15 cellular contexts compared by ENCODE assay signal in the genomic region with DNA sequence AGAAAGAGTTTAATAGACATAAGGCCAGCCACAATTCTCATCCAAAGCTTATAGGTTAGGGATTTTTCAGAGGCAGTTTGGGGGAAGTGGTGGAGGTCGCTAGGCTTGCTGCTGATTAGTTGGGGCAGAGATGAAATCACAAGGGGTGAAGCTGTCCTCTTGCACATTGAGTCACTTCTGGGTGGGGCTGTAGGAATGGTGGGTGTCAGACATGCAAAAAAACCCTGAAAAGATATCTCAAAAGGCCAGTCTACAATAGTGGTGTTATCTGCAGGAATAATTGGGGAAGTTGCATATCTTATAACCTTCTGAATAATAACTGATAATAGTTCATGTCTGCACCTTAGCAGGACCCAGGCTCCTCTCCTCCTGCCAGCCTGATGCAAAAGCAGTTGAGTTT. TPM values are rescaled to one million over a fixed set of nuclear protein-coding genes. Genes with fewer than 3 reads are reported as not detected.
DNase-seq lines count a peak whose midpoint lies in the region; TF ChIP-seq lines count a peak whose summit lies in the region.
"Had no signal": no experiment of that assay in that cellular context is flagged by ENCODE, and none has a peak within 500 bp of the region (broad histone marks: within the 10 kb centered on the region; RNA-seq: fewer than 3 reads in every experiment).

No MANE protein-coding gene starts in this region.

- H3K9ac ChIP-seq in H9 (ENCODE audit: extremely low read depth, insufficient read length, low read length) (no peak overlapping the region), iPS-20b (ENCODE audit: low read depth, low read length) (peak overlapping the region; percentile 83; the same call in 1 of the 2 replicates)

- H3K23me2 ChIP-seq in H9 (ENCODE audit: insufficient read length, low read depth, low read length, poor library complexity, severe bottlenecking): no peaks in the 10 kb centered on the region

- no peak overlapping the region for H3K27ac ChIP-seq in CD4-positive, alpha-beta memory T cell (ENCODE audit: low read depth, low read length)
- H3K27ac ChIP-seq in H9 (ENCODE audit: insufficient read length, low read depth, low read length) (no peak overlapping the region), iPS-20b (ENCODE audit: low read length) (peak overlapping the region; percentile 90), transverse colon (no peak overlapping the region)
- H3K27ac ChIP-seq: HL-60, RWPE1 had no signal

- H2BK5ac ChIP-seq in H9 (ENCODE audit: insufficient read length, low read length): no peak overlapping the region

- TF ChIP-seq CTCF in H9 (conservative IDR thresholded peaks at IDR 0.05) (no peak), BE2C (IDR thresholded peaks at IDR 0.05; ENCODE audit: low read depth, low read length) (no peak), transverse colon (IDR thresholded peaks at IDR 0.05) (no peak)

- TF ChIP-seq EP300 in transverse colon (IDR thresholded peaks at IDR 0.05; ENCODE audit: low read depth): no peak

- H3T11ph ChIP-seq in H9 (ENCODE audit: low read length): no peak overlapping the region

- no peak overlapping the region for H4K8ac ChIP-seq in H9 (replicated peaks; ENCODE audit: insufficient read length, low read depth, low read length)

- H2BK20ac ChIP-seq in H9 (ENCODE audit: low read depth, low read length, poor library complexity, severe bottlenecking): no peak overlapping the region

- no peak for DNase-seq in CD4-positive, alpha-beta memory T cell
- DNase-seq in H9: no peak
- DNase-seq in activated T-helper 1 cell treated with anti-CD3 and anti-CD28 coated beads, Interleukin-12 subunit alpha, Interleukin-12 subunit beta, Interleukin-2, Interleukin-4 antibody, amounts not matched to agents 30 ng/mL and 10 ng/mL and 1 ng/mL, durations not matched to agents 14 hours and 24 hours and 36 hours (ENCODE audit: low spot score): no peak
- DNase-seq in SIG-M5 (lab: John Stamatoyannopoulos, UW): no peak
- DNase-seq in COLO668 (lab: John Stamatoyannopoulos, UW; ENCODE audit: unreplicated experiment): no peak
- DNase-seq in BE2C: no peak
- DNase-seq in transverse colon: no peak
- DNase-seq: activated CD4-positive, CD25-positive, alpha-beta regulatory T cell; kidney glomerular epithelial cell; MV-4-11; retina had no signal

- H4K20me1 ChIP-seq in H9 (ENCODE audit: control insufficient read depth, insufficient read depth, insufficient read length): no peaks in the 10 kb centered on the region

- peaks cover 0 to 3% (median 0%) of the 10 kb centered on the region in 8 donors for H3K9me3 Mint-ChIP-seq in CD4-positive, alpha-beta memory T cell
- H3K9me3 Mint-ChIP-seq in H9: no peaks in the 10 kb centered on the region
- peaks cover 21% of the 10 kb centered on the region for H3K9me3 Mint-ChIP-seq in activated T-helper 1 cell treated with anti-CD3 and anti-CD28 coated beads, Interleukin-12 subunit alpha, Interleukin-12 subunit beta, Interleukin-2, Interleukin-4 antibody, amounts not matched to agents 30 ng/mL and 10 ng/mL and 1 ng/mL, durations not matched to agents 14 hours and 24 hours and 36 hours

- H3K79me1 ChIP-seq in H9 (ENCODE audit: insufficient read depth, low read depth, low read length, poor library complexity, severe bottlenecking): no peaks in the 10 kb centered on the region

- no peak overlapping the region for H2AK5ac ChIP-seq in H9 (ENCODE audit: insufficient read length, low read length)

- peak overlapping the region; percentile 2 for H3K18ac ChIP-seq in H9 (ENCODE audit: insufficient read length, low read depth, low read length)

- POLR2A ChIA-PET in CD4-positive, alpha-beta memory T cell (lab: Charles Lee; ENCODE audit: partially characterized antibody): no interaction called here

- no peaks in the 10 kb centered on the region for H3K27me3 Mint-ChIP-seq in CD4-positive, alpha-beta memory T cell
- peaks cover 1% of the 10 kb centered on the region; the same call in 1 of the 2 replicates for H3K27me3 Mint-ChIP-seq in H9 (ENCODE audit: low read depth)
- no peaks in the 10 kb centered on the region for H3K27me3 Mint-ChIP-seq in activated T-helper 1 cell treated with anti-CD3 and anti-CD28 coated beads, Interleukin-12 subunit alpha, Interleukin-12 subunit beta, Interleukin-2, Interleukin-4 antibody, amounts not matched to agents 30 ng/mL and 10 ng/mL and 1 ng/mL, durations not matched to agents 14 hours and 24 hours and 36 hours (ENCODE audit: insufficient read depth)

- no peak overlapping the region for H4K5ac ChIP-seq in H9 (ENCODE audit: insufficient read length, low read depth, low read length)

- no peak for TF ChIP-seq POLR2A in transverse colon (IDR thresholded peaks at IDR 0.05)

- in situ Hi-C loops in transverse colon (cut with MboI; ENCODE audit: low pct_ligation_motif_present in 1 of 4, low pct_unique_long_range_greater_than_20kb in 1 of 4, low sequenced_read_pairs in 3 of 4): no loop called here

- no peak overlapping the region for H2AFZ ChIP-seq in H9 (ENCODE audit: low read length)

- peak overlapping the region in 1 of 7 donors; percentile 8 for H3K27ac Mint-ChIP-seq in CD4-positive, alpha-beta memory T cell
- H3K27ac Mint-ChIP-seq in H9: peak overlapping the region; percentile 66 to 98 (median 89)
- no peak overlapping the region for H3K27ac Mint-ChIP-seq in activated T-helper 1 cell treated with anti-CD3 and anti-CD28 coated beads, Interleukin-12 subunit alpha, Interleukin-12 subunit beta, Interleukin-2, Interleukin-4 antibody, amounts not matched to agents 30 ng/mL and 10 ng/mL and 1 ng/mL, durations not matched to agents 14 hours and 24 hours and 36 hours

- no peaks in the 10 kb centered on the region for H3K36me3 ChIP-seq in CD4-positive, alpha-beta memory T cell (ENCODE audit: insufficient read depth, low read length)
- no peaks in the 10 kb centered on the region for H3K36me3 ChIP-seq in iPS-20b (ENCODE audit: insufficient read depth, low read depth, low read length)
- H3K36me3 ChIP-seq in BE2C: no peaks in the 10 kb centered on the region
- H3K36me3 ChIP-seq in transverse colon: no peaks in the 10 kb centered on the region

- H3K4ac ChIP-seq in H9 (ENCODE audit: low read depth, low read length): no peak overlapping the region

- no peak overlapping the region for H2BK12ac ChIP-seq in H9 (ENCODE audit: insufficient read length, low read depth, low read length)

- H3K56ac ChIP-seq in H9 (ENCODE audit: insufficient read length, low read depth, low read length): no peak overlapping the region

- H3K23ac ChIP-seq in H9 (ENCODE audit: insufficient read length, low read depth, low read length): no peak overlapping the region

- no peak overlapping the region for H3K14ac ChIP-seq in H9 (ENCODE audit: insufficient read depth, low read length)

- no peak overlapping the region for H2BK120ac ChIP-seq in H9 (ENCODE audit: low read depth, low read length, poor library complexity, severe bottlenecking)

- H3K79me2 ChIP-seq in H9 (ENCODE audit: insufficient read depth, low read length): no peaks in the 10 kb centered on the region

- peaks cover 34 to 62% (median 50%) of the 10 kb centered on the region in 4 donors for H3K4me1 Mint-ChIP-seq in CD4-positive, alpha-beta memory T cell
- H3K4me1 Mint-ChIP-seq in H9: peaks cover 58 to 61% of the 10 kb centered on the region in 2 experiments
- peaks cover 64% of the 10 kb centered on the region for H3K4me1 Mint-ChIP-seq in activated T-helper 1 cell treated with anti-CD3 and anti-CD28 coated beads, Interleukin-12 subunit alpha, Interleukin-12 subunit beta, Interleukin-2, Interleukin-4 antibody, amounts not matched to agents 30 ng/mL and 10 ng/mL and 1 ng/mL, durations not matched to agents 14 hours and 24 hours and 36 hours (ENCODE audit: low read depth)

- H2BK15ac ChIP-seq in H9 (ENCODE audit: low read depth, low read length): no peak overlapping the region

- WGBS in H9 (ENCODE audit: extremely low coverage, insufficient read length, low lambda C conversion rate): no CpG with 5 or more reads among the region's 1 CpG
- WGBS in transverse colon (ENCODE audit: low coverage in 1 of 2), 2 donors: 60 to 67% methylated on average over 1 of the region's 1 CpG

- no peaks in the 10 kb centered on the region for H3K9me3 ChIP-seq in CD4-positive, alpha-beta memory T cell (ENCODE audit: control insufficient read depth in 1 of 2, low read length in 2 of 2)
- H3K9me3 ChIP-seq in H9 (ENCODE audit: control insufficient read depth, low read depth, low read length) (no peaks in the 10 kb centered on the region), iPS-20b (ENCODE audit: insufficient read depth, low read depth, low read length) (no peaks in the 10 kb centered on the region), BE2C (no peaks in the 10 kb centered on the region), transverse colon (no peaks in the 10 kb centered on the region)

- H3K4me3 Mint-ChIP-seq in CD4-positive, alpha-beta memory T cell: peak overlapping the region in 6 of 8 donors; percentile 27 to 92 (median 66)
- peak overlapping the region in 1 of 2 experiments; percentile 24; a peak in 3 of 5 replicates for H3K4me3 Mint-ChIP-seq in H9
- H3K4me3 Mint-ChIP-seq in activated T-helper 1 cell treated with anti-CD3 and anti-CD28 coated beads, Interleukin-12 subunit alpha, Interleukin-12 subunit beta, Interleukin-2, Interleukin-4 antibody, amounts not matched to agents 30 ng/mL and 10 ng/mL and 1 ng/mL, durations not matched to agents 14 hours and 24 hours and 36 hours: peak overlapping the region; percentile 97

- intact Hi-C loops in CD4-positive, alpha-beta memory T cell (cut with micrococcal nuclease): loop anchor here (5.0 kb wide), 1 partner anchor 275 kb away; the partner anchor contains the start of gene BUB3
- intact Hi-C loops in activated T-helper 1 cell treated with anti-CD3 and anti-CD28 coated beads, Interleukin-12 subunit alpha, Interleukin-12 subunit beta, Interleukin-2, Interleukin-4 antibody, amounts not matched to agents 30 ng/mL and 10 ng/mL and 1 ng/mL, durations not matched to agents 14 hours and 24 hours and 36 hours (cut with micrococcal nuclease): no loop called here
- intact Hi-C loops in transverse colon (cut with DNase I; ENCODE audit: low total_unique reads): no loop called here

- H3K4me3 ChIP-seq in CD4-positive, alpha-beta memory T cell (ENCODE audit: low read length in 2 of 2): no peak overlapping the region
- H3K4me3 ChIP-seq in iPS-20b (ENCODE audit: low read length): peak overlapping the region; percentile 44; the same call in 1 of the 2 replicates
- no peak overlapping the region for H3K4me3 ChIP-seq in BE2C (ENCODE audit: low read depth, low read length)
- H3K4me3 ChIP-seq in transverse colon: no peak overlapping the region

- CTCF ChIA-PET in CD4-positive, alpha-beta memory T cell (lab: Charles Lee; ENCODE audit: partially characterized antibody): no interaction called here

- peaks cover 41% of the 10 kb centered on the region for H3K4me1 ChIP-seq in CD4-positive, alpha-beta memory T cell (ENCODE audit: insufficient read depth, low read length)
- no peaks in the 10 kb centered on the region; the same call in 1 of the 2 replicates for H3K4me1 ChIP-seq in H9 (ENCODE audit: insufficient read depth, low read length)
- H3K4me1 ChIP-seq in iPS-20b (ENCODE audit: insufficient read depth, low read length): peaks cover 49% of the 10 kb centered on the region; the same call in 1 of the 2 replicates
- H3K4me1 ChIP-seq in BE2C: no peaks in the 10 kb centered on the region; the same call in 1 of the 2 replicates
- H3K4me1 ChIP-seq in transverse colon: peaks cover 4 to 18% (median 11%) of the 10 kb centered on the region in 4 donors

- H3K4me2 ChIP-seq in H9 (ENCODE audit: insufficient read depth, insufficient read length, low read length): no peak overlapping the region

- no peaks in the 10 kb centered on the region for H3K27me3 ChIP-seq in CD4-positive, alpha-beta memory T cell (ENCODE audit: insufficient read depth, low read length)
- H3K27me3 ChIP-seq in H9 (ENCODE audit: insufficient read depth, low read length) (no peaks in the 10 kb centered on the region), iPS-20b (ENCODE audit: insufficient read depth, low read length) (peaks cover 22% of the 10 kb centered on the region; the same call in 1 of the 2 replicates), BE2C (no peaks in the 10 kb centered on the region), transverse colon (no peaks in the 10 kb centered on the region)

- peaks cover 5 to 12% of the 10 kb centered on the region in 2 donors for H3K36me3 Mint-ChIP-seq in CD4-positive, alpha-beta memory T cell
- no peaks in the 10 kb centered on the region; a peak in 2 of 7 replicates for H3K36me3 Mint-ChIP-seq in H9 (ENCODE audit: insufficient read depth in 1 of 3, low read depth in 3 of 3)
- H3K36me3 Mint-ChIP-seq in activated T-helper 1 cell treated with anti-CD3 and anti-CD28 coated beads, Interleukin-12 subunit alpha, Interleukin-12 subunit beta, Interleukin-2, Interleukin-4 antibody, amounts not matched to agents 30 ng/mL and 10 ng/mL and 1 ng/mL, durations not matched to agents 14 hours and 24 hours and 36 hours (ENCODE audit: low read depth): peaks cover 27% of the 10 kb centered on the region

- H4K91ac ChIP-seq in H9 (ENCODE audit: insufficient read length, low read depth, low read length): no peak overlapping the region

RNA-seq across cellular contexts. Expression of gene FAM24B, which starts 2.1 kb away (rescaled TPM):
- 10 to 100 TPM; 10.8 to 12.8 TPM for total RNA-seq in CD4-positive, alpha-beta memory T cell
- polyA plus RNA-seq in CD4-positive, alpha-beta memory T cell: 10 to 100 TPM in 1 of 2 donors, 1 to 10 TPM in 1; 7.2 to 14.5 TPM
- total RNA-seq in H9 (2021): not detected in 2 replicates
- 13.1 and 18.4 TPM in 2 replicates for total RNA-seq in activated T-helper 1 cell treated with anti-CD3 and anti-CD28 coated beads, Interleukin-12 subunit alpha, Interleukin-12 subunit beta, Interleukin-2, Interleukin-4 antibody, amounts not matched to agents 30 ng/mL and 10 ng/mL and 1 ng/mL, durations not matched to agents 14 hours and 24 hours and 36 hours
- polyA plus RNA-seq in BE2C (2012; ENCODE audit: insufficient read depth, insufficient read length, low read depth): 15.3 TPM
- 1 to 10 TPM in 3 of 4 donors, not detected in 1; 3.7 to 7.1 (median 4.9) TPM for total RNA-seq in transverse colon

RNA-seq across cellular contexts. Expression of gene CUZD1, which starts 31.6 kb away (rescaled TPM):
- total RNA-seq in CD4-positive, alpha-beta memory T cell: 1 to 10 TPM; 3.8 to 4.1 TPM
- polyA plus RNA-seq in CD4-positive, alpha-beta memory T cell: under 1 TPM; 0.86 to 0.89 TPM
- total RNA-seq in H9 (2021) (17.2 and 19.4 TPM in 2 replicates), transverse colon (1 to 10 TPM in 1 of 4 donors, under 1 TPM in 1, not detected in 2; 0.41 to 1.1 TPM)
- 3.0 TPM in 2 replicates for total RNA-seq in activated T-helper 1 cell treated with anti-CD3 and anti-CD28 coated beads, Interleukin-12 subunit alpha, Interleukin-12 subunit beta, Interleukin-2, Interleukin-4 antibody, amounts not matched to agents 30 ng/mL and 10 ng/mL and 1 ng/mL, durations not matched to agents 14 hours and 24 hours and 36 hours
- polyA plus RNA-seq in BE2C (2012; ENCODE audit: insufficient read depth, insufficient read length, low read depth): 1.6 TPM

RNA-seq across cellular contexts. Expression of gene FAM24A, which starts 33.1 kb away (rescaled TPM):
- not detected for total RNA-seq in CD4-positive, alpha-beta memory T cell
- not detected for polyA plus RNA-seq in CD4-positive, alpha-beta memory T cell
- not detected in 2 replicates for total RNA-seq in H9 (2021)
- not detected in 2 replicates for total RNA-seq in activated T-helper 1 cell treated with anti-CD3 and anti-CD28 coated beads, Interleukin-12 subunit alpha, Interleukin-12 subunit beta, Interleukin-2, Interleukin-4 antibody, amounts not matched to agents 30 ng/mL and 10 ng/mL and 1 ng/mL, durations not matched to agents 14 hours and 24 hours and 36 hours
- polyA plus RNA-seq in BE2C (2012; ENCODE audit: insufficient read depth, insufficient read length, low read depth): not detected
- not detected for total RNA-seq in transverse colon
- total RNA-seq: NCI-H460 had no signal
